In the genomic region with DNA sequence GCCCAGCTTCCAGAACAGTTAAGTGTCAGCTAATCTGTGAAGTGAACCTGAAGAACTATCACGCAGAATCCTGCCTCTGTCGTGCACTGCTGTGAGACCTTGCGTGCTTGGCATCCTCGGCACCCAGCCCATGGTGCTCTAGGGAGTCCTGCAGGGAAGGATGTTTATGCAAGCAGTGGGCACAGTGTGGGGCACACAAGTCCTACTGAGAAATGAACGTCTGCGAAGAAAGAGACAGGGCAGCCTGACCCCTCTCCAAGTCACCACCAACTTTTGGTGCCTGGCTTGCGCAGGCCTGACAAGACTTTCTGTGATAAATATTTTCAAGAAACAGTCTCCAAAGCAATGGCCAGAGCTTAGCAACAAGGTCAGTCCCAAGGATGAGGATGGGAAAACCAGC, we compare ENCODE assay signal across 15 cellular contexts.
DNase-seq lines count a peak whose midpoint lies in the region; ATAC-seq and TF ChIP-seq lines count a peak whose summit lies in the region.
"Had no signal": no experiment of that assay in that cellular context is flagged by ENCODE, and none has a peak within 500 bp of the region (broad histone marks: within the 10 kb centered on the region; RNA-seq: fewer than 3 reads in every experiment).

No MANE protein-coding gene starts in this region.

- H3K4me1 Mint-ChIP-seq in WTC11 (no peaks in the 10 kb centered on the region), osteocyte (ENCODE audit: unreplicated experiment) (no peaks in the 10 kb centered on the region), type B pancreatic cell (ENCODE audit: unreplicated experiment) (no peaks in the 10 kb centered on the region)
- H3K4me1 Mint-ChIP-seq: GM23338 had no signal

- H3K9me3 Mint-ChIP-seq in WTC11, result no peaks in the 10 kb centered on the region
- H3K9me3 Mint-ChIP-seq in osteocyte (ENCODE audit: unreplicated experiment), result no peaks in the 10 kb centered on the region
- no peaks in the 10 kb centered on the region for H3K9me3 Mint-ChIP-seq in type B pancreatic cell
- H3K9me3 Mint-ChIP-seq: CD4-positive, alpha-beta memory T cell; GM23338 had no signal

- TF ChIP-seq CTCF in HEK293 (tag by site-specific recombination; IDR thresholded peaks at IDR 0.05), result no peak
- no peak for TF ChIP-seq CTCF in WTC11 (IDR thresholded peaks at IDR 0.05)
- no peak for TF ChIP-seq CTCF in osteocyte (IDR thresholded peaks at IDR 0.05)
- TF ChIP-seq CTCF in type B pancreatic cell (conservative IDR thresholded peaks at IDR 0.05), result no peak

- H3K27ac ChIP-seq in HEK293 (ENCODE audit: extremely low read depth, low read depth, low read length), result no peak overlapping the region
- H3K27ac ChIP-seq: A549, C4-2B had no signal

- DNase-seq in WTC11 (ENCODE audit: low spot score) (no peak), osteocyte (ENCODE audit: extremely low spot score, unreplicated experiment) (peak; percentile 51), type B pancreatic cell (ENCODE audit: extremely low spot score, unreplicated experiment) (peak; percentile 62), left colon (no peak)
- DNase-seq: BE2C; CD4-positive, alpha-beta memory T cell; DMS153; DMS79 treated with DMSO at 0.1 percent for 48 hours; EL; H7 had no signal

- no peaks in the 10 kb centered on the region for H3K4me1 ChIP-seq in HEK293 (ENCODE audit: control insufficient read depth, insufficient read depth, low read length)
- H3K4me1 ChIP-seq: A549, BE2C had no signal

- CTCF ChIA-PET in HEK293 (lab: Yijun Ruan, JAX), result interaction anchor here (0.5 to 1.0 kb wide), 3 partner anchors 108 to 282 kb away, joined by 3 read pairs; no protein-coding TSS in a partner anchor
- CTCF ChIA-PET in WTC11 (lab: Charles Lee), result interaction anchor here (1.1 kb wide), 1 partner anchor 33 kb away, joined by 3 read pairs; no protein-coding TSS in a partner anchor

- H3K36me3 Mint-ChIP-seq in WTC11, result peaks cover 39% of the 10 kb centered on the region
- H3K36me3 Mint-ChIP-seq in osteocyte (ENCODE audit: unreplicated experiment), result peaks cover 45% of the 10 kb centered on the region
- peaks cover 30% of the 10 kb centered on the region for H3K36me3 Mint-ChIP-seq in type B pancreatic cell

- intact Hi-C loops in left colon (cut with DNase I, micrococcal nuclease), result no loop called here

- H3K27ac Mint-ChIP-seq in WTC11, result peak overlapping the region; percentile 58
- H3K27ac Mint-ChIP-seq in osteocyte (ENCODE audit: unreplicated experiment), result no peak overlapping the region
- no peak overlapping the region for H3K27ac Mint-ChIP-seq in type B pancreatic cell
- H3K27ac Mint-ChIP-seq: GM23338 had no signal

- H3K4me3 Mint-ChIP-seq in WTC11, result no peak overlapping the region
- no peak overlapping the region for H3K4me3 Mint-ChIP-seq in osteocyte (ENCODE audit: unreplicated experiment)
- H3K4me3 Mint-ChIP-seq in type B pancreatic cell, result no peak overlapping the region
- H3K4me3 Mint-ChIP-seq: CD4-positive, alpha-beta memory T cell; GM23338 had no signal

- H3K27me3 Mint-ChIP-seq in WTC11 (ENCODE audit: low read depth), result no peaks in the 10 kb centered on the region
- no peaks in the 10 kb centered on the region for H3K27me3 Mint-ChIP-seq in osteocyte (ENCODE audit: unreplicated experiment)
- no peaks in the 10 kb centered on the region for H3K27me3 Mint-ChIP-seq in type B pancreatic cell
- H3K27me3 Mint-ChIP-seq: CD4-positive, alpha-beta memory T cell had no signal

- POLR2A ChIA-PET in HEK293 (lab: Yijun Ruan, JAX) (no interaction called here), WTC11 (lab: Charles Lee) (no interaction called here)

- no peak overlapping the region for H3K4me3 ChIP-seq in HEK293 (ENCODE audit: low read depth, low read length)
- H3K4me3 ChIP-seq: A549, GM23338 had no signal

- ATAC-seq in WTC11 (no peak), GM21528 (IDR thresholded peaks at IDR 0.05; ENCODE audit: low FRiP score, unreplicated experiment) (no peak), left colon (no peak)
- ATAC-seq: A549, GM23338 had no signal

- no peaks in the 10 kb centered on the region for H3K9me3 ChIP-seq in HEK293 (ENCODE audit: control insufficient read depth, insufficient read depth, low read depth, low read length)
- H3K9me3 ChIP-seq: A549, BE2C had no signal

- H3K36me3 ChIP-seq in HEK293 (ENCODE audit: control insufficient read depth in 2 of 2, insufficient read depth in 1 of 2, low read length in 2 of 2), result peaks cover 4 to 71% of the 10 kb centered on the region in 2 experiments; a peak in 2 of 3 replicates

TF ChIP-seq in HEK293, 187 proteins besides CTCF, POLR2A, EP300 and RAD21:
- TF ChIP-seq ZIC2 (tag by site-specific recombination; IDR thresholded peaks at IDR 0.05) (peak; percentile 79), ZNF664 (tag by site-specific recombination; IDR thresholded peaks at IDR 0.05) (no peak)

TF ChIP-seq in WTC11, 78 proteins besides CTCF, POLR2A, EP300 and RAD21:
- TF ChIP-seq, protein P1, sequence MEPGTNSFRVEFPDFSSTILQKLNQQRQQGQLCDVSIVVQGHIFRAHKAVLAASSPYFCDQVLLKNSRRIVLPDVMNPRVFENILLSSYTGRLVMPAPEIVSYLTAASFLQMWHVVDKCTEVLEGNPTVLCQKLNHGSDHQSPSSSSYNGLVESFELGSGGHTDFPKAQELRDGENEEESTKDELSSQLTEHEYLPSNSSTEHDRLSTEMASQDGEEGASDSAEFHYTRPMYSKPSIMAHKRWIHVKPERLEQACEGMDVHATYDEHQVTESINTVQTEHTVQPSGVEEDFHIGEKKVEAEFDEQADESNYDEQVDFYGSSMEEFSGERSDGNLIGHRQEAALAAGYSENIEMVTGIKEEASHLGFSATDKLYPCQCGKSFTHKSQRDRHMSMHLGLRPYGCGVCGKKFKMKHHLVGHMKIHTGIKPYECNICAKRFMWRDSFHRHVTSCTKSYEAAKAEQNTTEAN (CRISPR knock-in tag; IDR thresholded peaks at IDR 0.05), result no peak
- no peak for TF ChIP-seq PRDM15 (CRISPR knock-in tag; IDR thresholded peaks at IDR 0.05)

Comparison
In these comparisons a context has a peak if more than half of its experiments do, and no peak if none do; other contexts are left out.
1. DNase-seq: peak in osteocyte (single experiment) and type B pancreatic cell (single experiment); none in WTC11 (single experiment) and left colon (0 of 2).